34 cellular contexts compared by ENCODE assay signal in genomic region chrX:410296-410695, GRCh38.
"Had no signal": no experiment of that assay in that cellular context is flagged by ENCODE, and none has a peak within 500 bp of the region (broad histone marks: within the 10 kb centered on the region; RNA-seq: fewer than 3 reads in every experiment).

No MANE protein-coding gene starts in this region.

- DNase-seq: Karpas-422, Kasumi-1, MG63, MM.1S, MV-4-11, NCI-H1048, NCI-H1092, NCI-H1092 treated with DMSO at 0.1 percent for 48 hours, NCI-H1105, NCI-H1105 treated with DMSO at 0.1 percent for 48 hours, NCI-H1417, NCI-H1417 treated with DMSO at 0.1 percent for 48 hours, NCI-H1436, NCI-H1436 treated with DMSO at 0.1 percent for 48 hours, NCI-H146, NCI-H1694, NCI-H1694 treated with DMSO at 0.1 percent for 48 hours, NCI-H187, NCI-H187 treated with DMSO at 0.1 percent for 48 hours, NCI-H1930, NCI-H2029, NCI-H2029 treated with DMSO at 0.1 percent for 48 hours, NCI-H2081, NCI-H2081 treated with DMSO at 0.1 percent for 48 hours, NCI-H2107, NCI-H2171, NCI-H2171 treated with DMSO at 0.1 percent for 48 hours, NCI-H2227 treated with DMSO at 0.1 percent for 48 hours, NCI-H226, NCI-H345, NCI-H446, NCI-H446 treated with DMSO at 0.1 percent for 48 hours, NCI-H510A, NCI-H510A treated with DMSO at 0.1 percent for 48 hours had no signal

- H3K27me3 ChIP-seq: MG63 had no signal

- H3K36me3 ChIP-seq: MG63 had no signal

- H3K4me3 ChIP-seq: MG63 had no signal

- H3K9me3 ChIP-seq: MG63 had no signal
